Comparison of ENCODE assay signal across 1 cellular context in the genomic region with DNA sequence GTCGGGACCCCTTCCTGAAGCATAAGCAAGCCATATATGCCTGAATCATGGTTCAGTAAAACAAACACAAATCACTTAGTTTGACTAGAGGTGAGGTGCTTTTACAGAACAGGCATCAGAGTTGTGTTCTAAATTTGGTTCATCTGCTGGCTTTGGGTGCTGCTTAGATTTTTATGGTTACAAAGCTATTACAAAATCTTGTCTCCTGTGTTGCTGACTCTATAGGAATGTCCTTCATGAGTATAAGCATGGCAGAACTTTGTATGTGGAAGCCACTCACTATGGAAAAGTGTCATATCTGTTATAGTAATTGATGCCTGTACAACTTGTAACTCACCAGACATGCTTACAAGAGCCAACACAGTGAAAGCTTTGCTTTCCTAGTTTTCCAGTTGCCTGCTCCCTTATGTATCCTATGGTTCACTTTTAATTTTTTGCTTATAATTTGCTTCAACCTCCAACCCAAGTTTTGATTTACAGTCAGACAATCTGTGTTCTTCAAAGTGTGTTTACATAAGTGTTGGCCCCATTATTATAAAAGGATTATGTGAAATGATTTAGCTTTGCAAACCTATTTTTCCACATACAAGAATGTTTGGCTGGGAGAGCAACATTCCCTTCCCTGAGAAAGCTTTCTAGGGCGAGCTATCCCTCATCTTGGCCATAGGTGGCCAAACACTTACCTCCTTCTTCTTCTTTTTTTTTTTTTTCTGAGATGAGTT.
TF ChIP-seq lines count a peak whose summit lies in the region.

No MANE protein-coding gene starts in this region.

TF ChIP-seq in GM23338, 12 proteins besides CTCF, POLR2A, EP300 and RAD21 (continued from another document):
- TF ChIP-seq, protein P1, sequence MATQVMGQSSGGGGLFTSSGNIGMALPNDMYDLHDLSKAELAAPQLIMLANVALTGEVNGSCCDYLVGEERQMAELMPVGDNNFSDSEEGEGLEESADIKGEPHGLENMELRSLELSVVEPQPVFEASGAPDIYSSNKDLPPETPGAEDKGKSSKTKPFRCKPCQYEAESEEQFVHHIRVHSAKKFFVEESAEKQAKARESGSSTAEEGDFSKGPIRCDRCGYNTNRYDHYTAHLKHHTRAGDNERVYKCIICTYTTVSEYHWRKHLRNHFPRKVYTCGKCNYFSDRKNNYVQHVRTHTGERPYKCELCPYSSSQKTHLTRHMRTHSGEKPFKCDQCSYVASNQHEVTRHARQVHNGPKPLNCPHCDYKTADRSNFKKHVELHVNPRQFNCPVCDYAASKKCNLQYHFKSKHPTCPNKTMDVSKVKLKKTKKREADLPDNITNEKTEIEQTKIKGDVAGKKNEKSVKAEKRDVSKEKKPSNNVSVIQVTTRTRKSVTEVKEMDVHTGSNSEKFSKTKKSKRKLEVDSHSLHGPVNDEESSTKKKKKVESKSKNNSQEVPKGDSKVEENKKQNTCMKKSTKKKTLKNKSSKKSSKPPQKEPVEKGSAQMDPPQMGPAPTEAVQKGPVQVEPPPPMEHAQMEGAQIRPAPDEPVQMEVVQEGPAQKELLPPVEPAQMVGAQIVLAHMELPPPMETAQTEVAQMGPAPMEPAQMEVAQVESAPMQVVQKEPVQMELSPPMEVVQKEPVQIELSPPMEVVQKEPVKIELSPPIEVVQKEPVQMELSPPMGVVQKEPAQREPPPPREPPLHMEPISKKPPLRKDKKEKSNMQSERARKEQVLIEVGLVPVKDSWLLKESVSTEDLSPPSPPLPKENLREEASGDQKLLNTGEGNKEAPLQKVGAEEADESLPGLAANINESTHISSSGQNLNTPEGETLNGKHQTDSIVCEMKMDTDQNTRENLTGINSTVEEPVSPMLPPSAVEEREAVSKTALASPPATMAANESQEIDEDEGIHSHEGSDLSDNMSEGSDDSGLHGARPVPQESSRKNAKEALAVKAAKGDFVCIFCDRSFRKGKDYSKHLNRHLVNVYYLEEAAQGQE (IDR thresholded peaks at IDR 0.05; ENCODE audit: unreplicated experiment): no peak
- TF ChIP-seq ZNF114 (CRISPR knock-in tag; IDR thresholded peaks at IDR 0.05): no peak
- no peak for TF ChIP-seq EZH2phosphoT487 (IDR thresholded peaks at IDR 0.05; ENCODE audit: unreplicated experiment)
- TF ChIP-seq STAT1 (IDR thresholded peaks at IDR 0.05; ENCODE audit: unreplicated experiment): no peak
- no peak for TF ChIP-seq ZNF331 (CRISPR knock-in tag; IDR thresholded peaks at IDR 0.05; ENCODE audit: low read depth)
- TF ChIP-seq, protein P2, sequence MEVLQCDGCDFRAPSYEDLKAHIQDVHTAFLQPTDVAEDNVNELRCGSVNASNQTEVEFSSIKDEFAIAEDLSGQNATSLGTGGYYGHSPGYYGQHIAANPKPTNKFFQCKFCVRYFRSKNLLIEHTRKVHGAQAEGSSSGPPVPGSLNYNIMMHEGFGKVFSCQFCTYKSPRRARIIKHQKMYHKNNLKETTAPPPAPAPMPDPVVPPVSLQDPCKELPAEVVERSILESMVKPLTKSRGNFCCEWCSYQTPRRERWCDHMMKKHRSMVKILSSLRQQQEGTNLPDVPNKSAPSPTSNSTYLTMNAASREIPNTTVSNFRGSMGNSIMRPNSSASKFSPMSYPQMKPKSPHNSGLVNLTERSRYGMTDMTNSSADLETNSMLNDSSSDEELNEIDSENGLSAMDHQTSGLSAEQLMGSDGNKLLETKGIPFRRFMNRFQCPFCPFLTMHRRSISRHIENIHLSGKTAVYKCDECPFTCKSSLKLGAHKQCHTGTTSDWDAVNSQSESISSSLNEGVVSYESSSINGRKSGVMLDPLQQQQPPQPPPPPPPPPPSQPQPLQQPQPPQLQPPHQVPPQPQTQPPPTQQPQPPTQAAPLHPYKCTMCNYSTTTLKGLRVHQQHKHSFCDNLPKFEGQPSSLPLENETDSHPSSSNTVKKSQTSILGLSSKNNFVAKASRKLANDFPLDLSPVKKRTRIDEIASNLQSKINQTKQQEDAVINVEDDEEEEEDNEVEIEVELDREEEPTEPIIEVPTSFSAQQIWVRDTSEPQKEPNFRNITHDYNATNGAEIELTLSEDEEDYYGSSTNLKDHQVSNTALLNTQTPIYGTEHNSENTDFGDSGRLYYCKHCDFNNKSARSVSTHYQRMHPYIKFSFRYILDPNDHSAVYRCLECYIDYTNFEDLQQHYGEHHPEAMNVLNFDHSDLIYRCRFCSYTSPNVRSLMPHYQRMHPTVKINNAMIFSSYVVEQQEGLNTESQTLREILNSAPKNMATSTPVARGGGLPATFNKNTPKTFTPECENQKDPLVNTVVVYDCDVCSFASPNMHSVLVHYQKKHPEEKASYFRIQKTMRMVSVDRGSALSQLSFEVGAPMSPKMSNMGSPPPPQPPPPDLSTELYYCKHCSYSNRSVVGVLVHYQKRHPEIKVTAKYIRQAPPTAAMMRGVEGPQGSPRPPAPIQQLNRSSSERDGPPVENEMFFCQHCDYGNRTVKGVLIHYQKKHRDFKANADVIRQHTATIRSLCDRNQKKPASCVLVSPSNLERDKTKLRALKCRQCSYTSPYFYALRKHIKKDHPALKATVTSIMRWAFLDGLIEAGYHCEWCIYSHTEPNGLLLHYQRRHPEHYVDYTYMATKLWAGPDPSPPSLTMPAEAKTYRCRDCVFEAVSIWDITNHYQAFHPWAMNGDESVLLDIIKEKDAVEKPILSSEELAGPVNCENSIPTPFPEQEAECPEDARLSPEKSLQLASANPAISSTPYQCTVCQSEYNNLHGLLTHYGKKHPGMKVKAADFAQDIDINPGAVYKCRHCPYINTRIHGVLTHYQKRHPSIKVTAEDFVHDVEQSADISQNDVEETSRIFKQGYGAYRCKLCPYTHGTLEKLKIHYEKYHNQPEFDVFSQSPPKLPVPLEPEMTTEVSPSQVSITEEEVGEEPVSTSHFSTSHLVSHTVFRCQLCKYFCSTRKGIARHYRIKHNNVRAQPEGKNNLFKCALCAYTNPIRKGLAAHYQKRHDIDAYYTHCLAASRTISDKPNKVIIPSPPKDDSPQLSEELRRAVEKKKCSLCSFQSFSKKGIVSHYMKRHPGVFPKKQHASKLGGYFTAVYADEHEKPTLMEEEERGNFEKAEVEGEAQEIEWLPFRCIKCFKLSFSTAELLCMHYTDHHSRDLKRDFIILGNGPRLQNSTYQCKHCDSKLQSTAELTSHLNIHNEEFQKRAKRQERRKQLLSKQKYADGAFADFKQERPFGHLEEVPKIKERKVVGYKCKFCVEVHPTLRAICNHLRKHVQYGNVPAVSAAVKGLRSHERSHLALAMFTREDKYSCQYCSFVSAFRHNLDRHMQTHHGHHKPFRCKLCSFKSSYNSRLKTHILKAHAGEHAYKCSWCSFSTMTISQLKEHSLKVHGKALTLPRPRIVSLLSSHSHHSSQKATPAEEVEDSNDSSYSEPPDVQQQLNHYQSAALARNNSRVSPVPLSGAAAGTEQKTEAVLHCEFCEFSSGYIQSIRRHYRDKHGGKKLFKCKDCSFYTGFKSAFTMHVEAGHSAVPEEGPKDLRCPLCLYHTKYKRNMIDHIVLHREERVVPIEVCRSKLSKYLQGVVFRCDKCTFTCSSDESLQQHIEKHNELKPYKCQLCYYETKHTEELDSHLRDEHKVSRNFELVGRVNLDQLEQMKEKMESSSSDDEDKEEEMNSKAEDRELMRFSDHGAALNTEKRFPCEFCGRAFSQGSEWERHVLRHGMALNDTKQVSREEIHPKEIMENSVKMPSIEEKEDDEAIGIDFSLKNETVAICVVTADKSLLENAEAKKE (CRISPR knock-in tag; IDR thresholded peaks at IDR 0.05): no peak
- TF ChIP-seq, protein P3, sequence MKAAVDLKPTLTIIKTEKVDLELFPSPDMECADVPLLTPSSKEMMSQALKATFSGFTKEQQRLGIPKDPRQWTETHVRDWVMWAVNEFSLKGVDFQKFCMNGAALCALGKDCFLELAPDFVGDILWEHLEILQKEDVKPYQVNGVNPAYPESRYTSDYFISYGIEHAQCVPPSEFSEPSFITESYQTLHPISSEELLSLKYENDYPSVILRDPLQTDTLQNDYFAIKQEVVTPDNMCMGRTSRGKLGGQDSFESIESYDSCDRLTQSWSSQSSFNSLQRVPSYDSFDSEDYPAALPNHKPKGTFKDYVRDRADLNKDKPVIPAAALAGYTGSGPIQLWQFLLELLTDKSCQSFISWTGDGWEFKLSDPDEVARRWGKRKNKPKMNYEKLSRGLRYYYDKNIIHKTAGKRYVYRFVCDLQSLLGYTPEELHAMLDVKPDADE (IDR thresholded peaks at IDR 0.05): no peak
- TF ChIP-seq EZH2 (IDR thresholded peaks at IDR 0.05; ENCODE audit: low read depth, unreplicated experiment): no peak
